In the genomic region with DNA sequence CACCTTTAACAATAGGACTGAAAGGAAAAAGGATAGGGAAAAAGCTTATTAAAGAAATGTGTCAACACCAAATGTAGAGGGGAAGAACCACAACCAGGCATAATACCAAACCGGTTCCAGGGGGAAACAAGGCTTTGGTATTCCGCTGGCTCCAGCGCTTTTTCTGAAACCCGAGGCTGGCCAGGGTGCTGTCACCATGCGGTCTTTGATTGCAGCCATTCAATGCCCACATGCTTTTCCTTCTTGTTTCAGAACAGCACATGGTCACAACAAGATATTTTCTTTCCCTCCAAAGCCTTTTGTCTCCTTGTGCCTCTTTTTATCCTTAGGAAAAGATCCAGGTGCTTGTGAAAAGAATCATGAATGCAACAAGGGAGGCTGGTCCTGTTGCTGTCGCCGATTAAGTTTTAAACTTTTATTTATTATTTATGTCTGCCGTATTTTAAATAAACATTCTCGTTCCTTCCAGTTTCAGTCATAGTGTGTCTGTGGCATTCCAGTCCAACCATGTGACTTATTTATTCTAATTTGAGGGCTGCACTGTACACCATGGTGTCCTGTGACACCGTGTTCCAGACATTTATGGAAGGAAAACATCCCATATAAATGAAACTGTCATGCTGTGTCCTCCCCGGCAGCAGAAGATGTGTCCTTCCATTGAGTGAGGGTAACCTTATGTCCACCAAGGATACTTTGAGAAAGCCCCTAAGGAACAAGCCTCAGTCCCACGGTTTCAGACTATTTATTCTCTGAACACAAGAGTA, we compare ENCODE assay signal across 18 cellular contexts. TPM values are rescaled to one million over a fixed set of nuclear protein-coding genes. Genes with fewer than 3 reads are reported as not detected.
DNase-seq lines count a peak whose midpoint lies in the region; ATAC-seq, FAIRE-seq and TF ChIP-seq lines count a peak whose summit lies in the region.
"Had no signal": no experiment of that assay in that cellular context is flagged by ENCODE, and none has a peak within 500 bp of the region (broad histone marks: within the 10 kb centered on the region; RNA-seq: fewer than 3 reads in every experiment).

No MANE protein-coding gene starts in this region.

- no peaks in the 10 kb centered on the region for H3K23me2 ChIP-seq in H9 (ENCODE audit: insufficient read length, low read depth, low read length, poor library complexity, severe bottlenecking)

- no peak overlapping the region for H2BK5ac ChIP-seq in H9 (ENCODE audit: insufficient read length, low read length)

- H3K27me3 ChIP-seq in GM12878 (replicated peaks in 1 of 2; ENCODE audit: control insufficient read depth in 2 of 2, insufficient read depth in 2 of 2, low read length in 1 of 2) (no peaks in the 10 kb centered on the region), left ventricle myocardium inferior (ENCODE audit: low read depth) (no peaks in the 10 kb centered on the region), gastrocnemius medialis (no peaks in the 10 kb centered on the region), H9 (ENCODE audit: insufficient read depth, low read length) (no peaks in the 10 kb centered on the region)
- H3K27me3 ChIP-seq: body of pancreas, pancreas had no signal

- peaks cover 19 to 41% (median 33%) of the 10 kb centered on the region in 3 experiments; a peak in 6 of 7 replicates for H3K36me3 Mint-ChIP-seq in H9 (ENCODE audit: insufficient read depth in 1 of 3, low read depth in 3 of 3)

- H3K56ac ChIP-seq in H9 (ENCODE audit: insufficient read length, low read depth, low read length): no peak overlapping the region

- no peak overlapping the region for H3K4me3 Mint-ChIP-seq in H9
- H3K4me3 Mint-ChIP-seq: activated CD4-positive, alpha-beta T cell treated with anti-CD3 and anti-CD28 coated beads, Interleukin-2, amount 10 ng/mL, durations not matched to agents 24 days and 14 days; CD8-positive, alpha-beta memory T cell; stimulated activated naive CD8-positive, alpha-beta T cell treated with anti-CD3 and anti-CD28 coated beads, Interleukin-15, amount 100 ng/mL, for 72 hours had no signal

- TSS peak; percentile 25 for BruUV-seq in GM12878 (replicated peaks; lab: Mats Ljungman, UMichigan)

- peaks cover 8 to 26% of the 10 kb centered on the region in 2 experiments for H3K36me3 ChIP-seq in GM12878 (ENCODE audit: control insufficient read depth in 2 of 2, insufficient read depth in 2 of 2, low read length in 1 of 2)
- H3K36me3 ChIP-seq in left ventricle myocardium inferior: peaks cover 52% of the 10 kb centered on the region
- H3K36me3 ChIP-seq in gastrocnemius medialis: peaks cover 0 to 15% of the 10 kb centered on the region in 2 donors

- H2BK15ac ChIP-seq in H9 (ENCODE audit: low read depth, low read length): no peak overlapping the region

- POLR2A ChIA-PET in GM12878 (lab: Charles Lee): no interaction called here

- H2BK120ac ChIP-seq in H9 (ENCODE audit: low read depth, low read length, poor library complexity, severe bottlenecking): no peak overlapping the region

- no peak for TF ChIP-seq RAD21 in GM12878 (IDR thresholded peaks at IDR 0.05; ENCODE audit: insufficient read depth, low read depth, low read length)

- H3K27ac ChIP-seq in GM12878 (ENCODE audit: control insufficient read depth, insufficient read depth) (no peak overlapping the region), left ventricle myocardium inferior (replicated peaks) (peak overlapping the region; percentile 62), gastrocnemius medialis (peak overlapping the region; percentile 82 to 93 (median 86)), H9 (ENCODE audit: insufficient read length, low read depth, low read length) (no peak overlapping the region)
- H3K27ac ChIP-seq: body of pancreas, pancreas had no signal

- H3K9ac ChIP-seq in GM12878 (ENCODE audit: control insufficient read depth, insufficient read depth, low read length) (no peak overlapping the region), H9 (ENCODE audit: extremely low read depth, insufficient read length, low read length) (no peak overlapping the region)

- CTCF ChIA-PET in GM12878 (lab: Yijun Ruan, JAX): interaction anchor here (0.6 kb wide), 1 partner anchor 343 kb away, joined by 4 read pairs; no protein-coding TSS in a partner anchor

- WGBS in GM12878 (ENCODE audit: insufficient coverage, insufficient replicate concordance, low lambda C conversion rate, missing lambda C conversion rate): 88% methylated on average over 12 of the region's 12 CpGs
- no CpG with 5 or more reads among the region's 12 CpGs for WGBS in H9 (ENCODE audit: extremely low coverage, insufficient read length, low lambda C conversion rate)

- no peak overlapping the region for H3K14ac ChIP-seq in H9 (ENCODE audit: insufficient read depth, low read length)

- TF ChIP-seq CTCF in GM12878 (IDR thresholded peaks at IDR 0.05 in 2 of 3, conservative IDR thresholded peaks at IDR 0.05 in 1 of 3; ENCODE audit: control insufficient read depth in 2 of 3, extremely low read depth in 1 of 3, insufficient read depth in 1 of 3, low read depth in 3 of 3, low read length in 3 of 3): no peak
- TF ChIP-seq CTCF in left ventricle myocardium inferior (IDR thresholded peaks at IDR 0.05; ENCODE audit: borderline replicate concordance): no peak
- no peak for TF ChIP-seq CTCF in gastrocnemius medialis (IDR thresholded peaks at IDR 0.05 in 4 of 5, conservative IDR thresholded peaks at IDR 0.05 in 1 of 5)
- TF ChIP-seq CTCF in H9 (conservative IDR thresholded peaks at IDR 0.05): no peak

- H3K4me2 ChIP-seq in GM12878 (ENCODE audit: control insufficient read depth, insufficient read depth) (no peak overlapping the region), H9 (ENCODE audit: insufficient read depth, insufficient read length, low read length) (no peak overlapping the region)

- no peak overlapping the region for H3K4me3 ChIP-seq in GM12878
- H3K4me3 ChIP-seq in left ventricle myocardium inferior: no peak overlapping the region
- peak overlapping the region; percentile 12 to 36 (median 28) for H3K4me3 ChIP-seq in gastrocnemius medialis
- H3K4me3 ChIP-seq: body of pancreas, pancreas had no signal

- no peak overlapping the region for H3K23ac ChIP-seq in H9 (ENCODE audit: insufficient read length, low read depth, low read length)

- H3K4me1 ChIP-seq in GM12878 (ENCODE audit: control insufficient read depth, insufficient read depth, low read length): peaks cover 3% of the 10 kb centered on the region; the same call in 1 of the 2 replicates
- H3K4me1 ChIP-seq in left ventricle myocardium inferior: peaks cover 25% of the 10 kb centered on the region
- H3K4me1 ChIP-seq in gastrocnemius medialis: peaks cover 27 to 33% of the 10 kb centered on the region in 2 donors
- no peaks in the 10 kb centered on the region for H3K4me1 ChIP-seq in H9 (ENCODE audit: insufficient read depth, low read length)
- H3K4me1 ChIP-seq: body of pancreas, pancreas had no signal

- H4K91ac ChIP-seq in H9 (ENCODE audit: insufficient read length, low read depth, low read length): no peak overlapping the region

- intact Hi-C loops in GM12878 (cut with micrococcal nuclease; ENCODE audit: unreplicated experiment): loop anchor here (5.0 kb wide), 1 partner anchor 333 kb away; no protein-coding TSS in a partner anchor
- intact Hi-C loops in left ventricle myocardium inferior (cut with micrococcal nuclease): no loop called here
- intact Hi-C loops in gastrocnemius medialis (cut with DNase I; ENCODE audit: low total_unique reads): loop anchor here (10.0 kb wide), 2 partner anchors 210 to 520 kb away; no protein-coding TSS in a partner anchor

- no peak overlapping the region for H4K5ac ChIP-seq in H9 (ENCODE audit: insufficient read length, low read depth, low read length)

- H2BK12ac ChIP-seq in H9 (ENCODE audit: insufficient read length, low read depth, low read length): no peak overlapping the region

- H3K79me1 ChIP-seq in H9 (ENCODE audit: insufficient read depth, low read depth, low read length, poor library complexity, severe bottlenecking): no peaks in the 10 kb centered on the region

- H3K27ac Mint-ChIP-seq in H9: no peak overlapping the region
- H3K27ac Mint-ChIP-seq: activated CD4-positive, alpha-beta T cell treated with anti-CD3 and anti-CD28 coated beads, Interleukin-2, amount 10 ng/mL, durations not matched to agents 24 days and 14 days; stimulated activated naive CD8-positive, alpha-beta T cell treated with anti-CD3 and anti-CD28 coated beads, Interleukin-15, amount 100 ng/mL, for 72 hours had no signal

- no peak overlapping the region for H4K8ac ChIP-seq in H9 (replicated peaks; ENCODE audit: insufficient read length, low read depth, low read length)

- no peak overlapping the region for H2BK20ac ChIP-seq in H9 (ENCODE audit: low read depth, low read length, poor library complexity, severe bottlenecking)

- RAD21 ChIA-PET in GM12878 (lab: Charles Lee; ENCODE audit: unreplicated experiment): no interaction called here

- H3K9me3 ChIP-seq in GM12878 (replicated peaks; ENCODE audit: control insufficient read depth, insufficient read depth, low read length): no peaks in the 10 kb centered on the region; the same call in 2 of the 3 replicates
- no peaks in the 10 kb centered on the region for H3K9me3 ChIP-seq in left ventricle myocardium inferior (replicated peaks)
- no peaks in the 10 kb centered on the region for H3K9me3 ChIP-seq in gastrocnemius medialis
- H3K9me3 ChIP-seq in H9 (ENCODE audit: control insufficient read depth, low read depth, low read length): no peaks in the 10 kb centered on the region
- H3K9me3 ChIP-seq: body of pancreas, pancreas had no signal

- TF ChIP-seq POLR2A in GM12878 (IDR thresholded peaks at IDR 0.05; ENCODE audit: low read depth, low read length) (no peak), gastrocnemius medialis (IDR thresholded peaks at IDR 0.05) (peak in 1 of 2 donors; percentile 50)

- no peak for FAIRE-seq in GM12878 (lab: Jason Lieb, UNC)
- FAIRE-seq: pancreas had no signal

- SMC1A ChIA-PET in GM12878 (lab: Charles Lee; ENCODE audit: uncharacterized antibody, unreplicated experiment): no interaction called here

- H3K4me1 Mint-ChIP-seq in H9: peaks cover 7 to 11% of the 10 kb centered on the region in 2 experiments; a peak in 3 of 4 replicates

- H3K27me3 Mint-ChIP-seq in H9 (ENCODE audit: low read depth): peaks cover 2% of the 10 kb centered on the region
- H3K27me3 Mint-ChIP-seq: activated CD4-positive, alpha-beta T cell treated with anti-CD3 and anti-CD28 coated beads, Interleukin-2, amount 10 ng/mL, durations not matched to agents 24 days and 14 days; stimulated activated naive CD8-positive, alpha-beta T cell treated with anti-CD3 and anti-CD28 coated beads, Interleukin-15, amount 100 ng/mL, for 72 hours had no signal

- H3K79me2 ChIP-seq in GM12878 (ENCODE audit: control insufficient read depth, insufficient read depth, low read length): no peaks in the 10 kb centered on the region
- no peaks in the 10 kb centered on the region for H3K79me2 ChIP-seq in H9 (ENCODE audit: insufficient read depth, low read length)

- in situ Hi-C loops in GM12878 (cut with MboI): loop anchor here (5.0 to 10.0 kb wide), 2 partner anchors 103 to 330 kb away; no protein-coding TSS in a partner anchor
- in situ Hi-C loops in gastrocnemius medialis (cut with MboI; ENCODE audit: low sequenced_read_pairs in 4 of 4): loop anchor here (5.0 to 25.0 kb wide), 5 partner anchors 217 to 337 kb away; no protein-coding TSS in a partner anchor

- H3K4ac ChIP-seq in H9 (ENCODE audit: low read depth, low read length): no peak overlapping the region

- no peak for TF ChIP-seq EP300 in GM12878 (IDR thresholded peaks at IDR 0.05; ENCODE audit: borderline replicate concordance in 1 of 2, control insufficient read depth in 1 of 2, low read depth in 2 of 2, low read length in 2 of 2)

- H4K20me1 ChIP-seq in GM12878 (ENCODE audit: control insufficient read depth, insufficient read depth) (no peaks in the 10 kb centered on the region), H9 (ENCODE audit: control insufficient read depth, insufficient read depth, insufficient read length) (no peaks in the 10 kb centered on the region)

- H2AK5ac ChIP-seq in H9 (ENCODE audit: insufficient read length, low read length): no peak overlapping the region

- no peaks in the 10 kb centered on the region; a peak in 2 of 5 replicates for H3K9me3 Mint-ChIP-seq in H9
- H3K9me3 Mint-ChIP-seq: activated CD4-positive, alpha-beta T cell treated with anti-CD3 and anti-CD28 coated beads, Interleukin-2, amount 10 ng/mL, durations not matched to agents 24 days and 14 days; CD8-positive, alpha-beta memory T cell; stimulated activated naive CD8-positive, alpha-beta T cell treated with anti-CD3 and anti-CD28 coated beads, Interleukin-15, amount 100 ng/mL, for 72 hours had no signal

- H2AFZ ChIP-seq in GM12878 (ENCODE audit: control insufficient read depth, low read depth, low read length): no peak overlapping the region
- H2AFZ ChIP-seq in H9 (ENCODE audit: low read length): no peak overlapping the region

- no peak overlapping the region for H3K18ac ChIP-seq in H9 (ENCODE audit: insufficient read length, low read depth, low read length)

- H3T11ph ChIP-seq in H9 (ENCODE audit: low read length): no peak overlapping the region

- peak; percentile 8 for DNase-seq in ELR (ENCODE audit: low read depth)
- DNase-seq in GM12878 (ENCODE audit: low read depth, low spot score): no peak
- no peak for DNase-seq in left ventricle myocardium inferior
- peak in 1 of 2 donors; percentile 65 for DNase-seq in gastrocnemius medialis
- DNase-seq in activated CD8-positive, alpha-beta memory T cell treated with anti-CD3 and anti-CD28 coated beads for 24 hours: no peak
- DNase-seq in H9: no peak
- no peak for DNase-seq in kidney tubule cell (ENCODE audit: low spot score)
- no peak for DNase-seq in activated CD4-positive, CD25-positive, alpha-beta regulatory T cell treated with anti-CD3 and anti-CD28 coated beads, Interleukin-2, amount 50 U/mL, for 72 hours
- DNase-seq: activated CD4-positive, alpha-beta T cell treated with anti-CD3 and anti-CD28 coated beads, Interleukin-2, amount 10 ng/mL, durations not matched to agents 24 days and 14 days; activated naive CD4-positive, alpha-beta T cell treated with anti-CD3 and anti-CD28 coated beads, Interleukin-2, amount 50 U/mL, for 16 hours; body of pancreas; CD8-positive, alpha-beta memory T cell; Karpas-422; NCI-H1417 treated with DMSO at 0.1 percent for 48 hours; NCI-H2227 treated with DMSO at 0.1 percent for 48 hours; pancreas; stimulated activated naive CD8-positive, alpha-beta T cell treated with anti-CD3 and anti-CD28 coated beads, Interleukin-15, amount 100 ng/mL, for 72 hours had no signal

- ATAC-seq in GM12878 (no peak), gastrocnemius medialis (peak; percentile 90 to 94)
- ATAC-seq: body of pancreas; left lobe of liver; pancreas; stimulated activated naive CD8-positive, alpha-beta T cell treated with anti-CD3 and anti-CD28 coated beads, Interleukin-15, amount 100 ng/mL, for 72 hours had no signal

RNA-seq across cellular contexts. Expression of gene CCK, which starts 41.1 kb away (rescaled TPM):
- not detected in 2 replicates for total RNA-seq in GM12878 (2013; cell fraction: nucleolus; rRNA removed)
- total RNA-seq in GM12878 (2014; rRNA removed) (not detected in 2 replicates), GM12878 (2014; rRNA removed; fragmentation: Illumina TruSeq; extraction: Trizol) (not detected in 2 replicates), GM12878 (2021) (not detected in 2 replicates), left ventricle myocardium inferior (not detected), gastrocnemius medialis (1 to 10 TPM in 1 of 4 donors, not detected in 3; 1.1 TPM), H9 (2021) (0.37 and 0.42 TPM in 2 replicates)
- polyA plus RNA-seq in GM12878 (2011; ENCODE audit: low read depth): not detected
- polyA plus RNA-seq in GM12878 (2011; rRNA removed) (not detected in 2 replicates), GM12878 (2014; fragmentation: Illumina TruSeq; extraction: Trizol) (not detected in 2 replicates), GM12878 (2014; fragmentation: Nextera tagmentation; extraction: Ambion mirVana) (not detected), GM12878 (2014; rRNA removed) (not detected in 2 replicates), GM12878 (2016; fragmentation: Nextera tagmentation; extraction: Ambion mirVana) (not detected)
- not detected in 2 replicates for polyA plus RNA-seq in GM12878 (2011; cell fraction: cytosol; rRNA removed)
- polyA plus RNA-seq in GM12878 (2011; cell fraction: nucleus; rRNA removed): not detected in 2 replicates
- not detected in 2 replicates for polyA plus RNA-seq in GM12878 (2012)
- not detected in 2 replicates for polyA minus RNA-seq in GM12878 (2011; rRNA and poly(A)+ RNA removed)
- not detected in 2 replicates for polyA minus RNA-seq in GM12878 (2011; cell fraction: cytosol; rRNA and poly(A)+ RNA removed)
- not detected in 2 replicates for polyA minus RNA-seq in GM12878 (2011; cell fraction: nucleus; rRNA and poly(A)+ RNA removed)
- total RNA-seq: activated CD4-positive, alpha-beta T cell treated with anti-CD3 and anti-CD28 coated beads, Interleukin-2, amount 10 ng/mL, durations not matched to agents 24 days and 14 days; body of pancreas; CD8-positive, alpha-beta memory T cell; left lobe of liver had no signal
- polyA plus RNA-seq: CD8-positive, alpha-beta memory T cell had no signal

Comparison
In these comparisons a context has a peak if more than half of its experiments do, and no peak if none do; other contexts are left out.
1. H3K27ac ChIP-seq: peak in left ventricle myocardium inferior (single experiment) and gastrocnemius medialis (4 of 4); none in GM12878 (single experiment) and H9 (single experiment).
2. H3K4me3 ChIP-seq: peak in gastrocnemius medialis (4 of 4); none in GM12878 (single experiment) and left ventricle myocardium inferior (single experiment).